In genomic region chr16:68355447-68356248, GRCh38 we compare ENCODE assay signal across 9 cellular contexts. TPM values are rescaled to one million over a fixed set of nuclear protein-coding genes. Genes with fewer than 3 reads are reported as not detected.
DNase-seq lines count a peak whose midpoint lies in the region; ATAC-seq and TF ChIP-seq lines count a peak whose summit lies in the region.
"Had no signal": no experiment of that assay in that cellular context is flagged by ENCODE, and none has a peak within 500 bp of the region (broad histone marks: within the 10 kb centered on the region; RNA-seq: fewer than 3 reads in every experiment).

No MANE protein-coding gene starts in this region.

- H3K27ac Mint-ChIP-seq in CD8-positive, alpha-beta T cell: no peak overlapping the region
- no peak overlapping the region for H3K27ac Mint-ChIP-seq in glutamatergic neuron (ENCODE audit: unreplicated experiment)

- intact Hi-C loops in CD8-positive, alpha-beta T cell (cut with DNase I, micrococcal nuclease): no loop called here

- H3K4me2 ChIP-seq in MM.1S (ENCODE audit: low read depth, low read length): peak overlapping the region; percentile 88

- peaks cover 35% of the 10 kb centered on the region for H3K4me1 Mint-ChIP-seq in CD8-positive, alpha-beta T cell (ENCODE audit: low read depth)
- peaks cover 15% of the 10 kb centered on the region for H3K4me1 Mint-ChIP-seq in glutamatergic neuron (ENCODE audit: low read depth, unreplicated experiment)

- no peaks in the 10 kb centered on the region for H3K9me3 Mint-ChIP-seq in CD8-positive, alpha-beta T cell
- H3K9me3 Mint-ChIP-seq in glutamatergic neuron (ENCODE audit: unreplicated experiment): peaks cover 4% of the 10 kb centered on the region

- peak in 1 of 7 experiments; percentile 34 for DNase-seq in CD8-positive, alpha-beta T cell
- DNase-seq in MM.1S (no peak), glutamatergic neuron (peak; percentile 51), NCI-H2227 (lab: John Stamatoyannopoulos, UW; ENCODE audit: unreplicated experiment) (no peak), SKM-1 treated with dmso at 0.1 percent for 144 hours (lab: John Stamatoyannopoulos, UW; ENCODE audit: unreplicated experiment) (no peak), A172 (ENCODE audit: low spot score) (no peak), NCI-H146 (lab: John Stamatoyannopoulos, UW) (no peak)
- DNase-seq: Karpas-422 had no signal

- no peak for TF ChIP-seq CTCF in CD8-positive, alpha-beta T cell (IDR thresholded peaks at IDR 0.05)
- TF ChIP-seq CTCF in MM.1S (IDR thresholded peaks at IDR 0.05; ENCODE audit: low read length) (0 out of 2 replicates have a peak, but pooled peaks have one; percentile 20), glutamatergic neuron (IDR thresholded peaks at IDR 0.05; ENCODE audit: partially characterized antibody, unreplicated experiment) (no peak)

- H3K4me1 ChIP-seq in CD8-positive, alpha-beta T cell (ENCODE audit: insufficient read depth, low read length): peaks cover 38% of the 10 kb centered on the region
- H3K4me1 ChIP-seq in MM.1S (ENCODE audit: low read length): peaks cover 33% of the 10 kb centered on the region

- no peaks in the 10 kb centered on the region for H3K27me3 Mint-ChIP-seq in CD8-positive, alpha-beta T cell (ENCODE audit: low read depth)
- peaks cover 11% of the 10 kb centered on the region for H3K27me3 Mint-ChIP-seq in glutamatergic neuron (ENCODE audit: unreplicated experiment)

- H3K27ac ChIP-seq in CD8-positive, alpha-beta T cell (ENCODE audit: low read depth, low read length): no peak overlapping the region
- peak overlapping the region; percentile 69; the same call in 1 of the 2 replicates for H3K27ac ChIP-seq in MM.1S (ENCODE audit: low read length)

- no peak for ATAC-seq in CD8-positive, alpha-beta T cell
- ATAC-seq in GM19043 (IDR thresholded peaks at IDR 0.05; ENCODE audit: low read depth, unreplicated experiment): peak; percentile 14

- H3K4me3 ChIP-seq in CD8-positive, alpha-beta T cell (ENCODE audit: low read depth, low read length): peak overlapping the region; percentile 59
- H3K4me3 ChIP-seq in MM.1S (ENCODE audit: low read length): peak overlapping the region; percentile 30; the same call in 1 of the 2 replicates

- peaks cover 58% of the 10 kb centered on the region for H3K36me3 Mint-ChIP-seq in CD8-positive, alpha-beta T cell
- no peaks in the 10 kb centered on the region for H3K36me3 Mint-ChIP-seq in glutamatergic neuron (ENCODE audit: unreplicated experiment)

- no peaks in the 10 kb centered on the region for H4K20me1 ChIP-seq in MM.1S (ENCODE audit: insufficient read depth, low read length)

- CTCF ChIA-PET in CD8-positive, alpha-beta T cell (lab: Charles Lee): interaction anchor here (0.6 to 4.0 kb wide), 6 partner anchors 10 to 94 kb away, joined by 3 to 17 read pairs (median 6); partner anchors contain the start of gene SLC7A6

- H3K27me3 ChIP-seq in CD8-positive, alpha-beta T cell (ENCODE audit: insufficient read depth, low read length): no peaks in the 10 kb centered on the region
- H3K27me3 ChIP-seq in MM.1S (replicated peaks; ENCODE audit: insufficient read depth, low read length): no peaks in the 10 kb centered on the region

- H3K9me2 ChIP-seq in MM.1S (replicated peaks; ENCODE audit: insufficient read depth, low read length): no peaks in the 10 kb centered on the region

- peaks cover 8% of the 10 kb centered on the region; the same call in 1 of the 2 replicates for H3F3A ChIP-seq in MM.1S (ENCODE audit: insufficient read depth, low read length)

- POLR2A ChIA-PET in CD8-positive, alpha-beta T cell (lab: Charles Lee): interaction anchor here (0.6 to 2.7 kb wide), 5 partner anchors 12 to 119 kb away, joined by 3 to 11 read pairs (median 3); partner anchors contain the start of gene ESRP2

- no peak overlapping the region for H2AFZ ChIP-seq in MM.1S (ENCODE audit: low read length)

- peak overlapping the region; percentile 12; the same call in 1 of the 2 replicates for H3K9ac ChIP-seq in MM.1S (ENCODE audit: low read length)

- H3K36me3 ChIP-seq in CD8-positive, alpha-beta T cell (ENCODE audit: insufficient read depth, low read length): peaks cover 49% of the 10 kb centered on the region
- H3K36me3 ChIP-seq in MM.1S (replicated peaks; ENCODE audit: insufficient read depth, low read length): 0 out of 2 replicates have a peak, but pooled peaks cover 4% of the 10 kb centered on the region

- 0 out of 2 replicates have a peak, but pooled peaks cover 8% of the 10 kb centered on the region for H3K79me2 ChIP-seq in MM.1S (ENCODE audit: low read length)

- peak overlapping the region; percentile 81 for H3K4me3 Mint-ChIP-seq in CD8-positive, alpha-beta T cell
- H3K4me3 Mint-ChIP-seq in glutamatergic neuron (ENCODE audit: unreplicated experiment): no peak overlapping the region

- no peaks in the 10 kb centered on the region for H3K9me3 ChIP-seq in CD8-positive, alpha-beta T cell (ENCODE audit: low read length)
- H3K9me3 ChIP-seq in MM.1S (replicated peaks; ENCODE audit: insufficient read depth, low read length): no peaks in the 10 kb centered on the region

RNA-seq across cellular contexts. Expression of gene PRMT7, which starts 44.8 kb away (rescaled TPM):
- total RNA-seq in CD8-positive, alpha-beta T cell: 10 to 100 TPM; 53.8 to 58.7 TPM
- 62.7 TPM for total RNA-seq in glutamatergic neuron (ENCODE audit: unreplicated experiment)
- total RNA-seq in A172 (2014; rRNA removed; shearing (Covaris generic)): 40.2 and 44.6 TPM in 2 replicates

RNA-seq across cellular contexts. Expression of gene SLC7A6OS, which starts 44.9 kb away (rescaled TPM):
- 10 to 100 TPM; 39.4 to 44.2 TPM for total RNA-seq in CD8-positive, alpha-beta T cell
- total RNA-seq in glutamatergic neuron (ENCODE audit: unreplicated experiment): 25.2 TPM
- 19.0 and 23.9 TPM in 2 replicates for total RNA-seq in A172 (2014; rRNA removed; shearing (Covaris generic))
